Comparison of ENCODE assay signal across 11 cellular contexts in genomic region chr10:121848082-121848481, GRCh38.
"Had no signal": no experiment of that assay in that cellular context is flagged by ENCODE, and none has a peak within 500 bp of the region (broad histone marks: within the 10 kb centered on the region; RNA-seq: fewer than 3 reads in every experiment).

No MANE protein-coding gene starts in this region.

- H2AFZ ChIP-seq: GM23248, GM23338 had no signal

- H3K9ac ChIP-seq: GM23248 had no signal

- H3K27ac ChIP-seq: GM23248 had no signal

- H3K4me2 ChIP-seq: GM23338 had no signal

- FAIRE-seq: H1, H54 had no signal

- DNase-seq: GM23248, GOT3, H7, H9, HCEC 1CT, HFFc6 had no signal

- H3K9me3 ChIP-seq: HAP-1 had no signal

- H3K4me3 ChIP-seq: GM23248, GM23338, HAP-1 had no signal

- ATAC-seq: GM23338, HCT116 had no signal

- H3K4me1 ChIP-seq: HAP-1 had no signal
